In genomic region chr4:94690851-94691254, GRCh38 we compare ENCODE assay signal across 13 cellular contexts.
DNase-seq lines count a peak whose midpoint lies in the region; ATAC-seq, FAIRE-seq and TF ChIP-seq lines count a peak whose summit lies in the region.
"Had no signal": no experiment of that assay in that cellular context is flagged by ENCODE, and none has a peak within 500 bp of the region (broad histone marks: within the 10 kb centered on the region; RNA-seq: fewer than 3 reads in every experiment).

No MANE protein-coding gene starts in this region.

- no peak overlapping the region for H2BK5ac ChIP-seq in IMR-90 (ENCODE audit: low read depth, low read length, poor library complexity, severe bottlenecking)

- no peak overlapping the region for H2BK120ac ChIP-seq in IMR-90 (ENCODE audit: low read depth, low read length)

- H3K9me3 Mint-ChIP-seq in astrocyte (ENCODE audit: unreplicated experiment) = no peaks in the 10 kb centered on the region

- no peak overlapping the region for H2AK5ac ChIP-seq in IMR-90 (ENCODE audit: low read depth, low read length)

- H3K4me1 ChIP-seq in IMR-90 (ENCODE audit: control insufficient read depth, insufficient read depth, low read length) (0 out of 2 replicates have a peak, but pooled peaks cover 2% of the 10 kb centered on the region), astrocyte (ENCODE audit: insufficient read depth, low read length) (peaks cover 3% of the 10 kb centered on the region)

- peaks cover 8% of the 10 kb centered on the region for H3K4me1 Mint-ChIP-seq in astrocyte (ENCODE audit: low read depth, unreplicated experiment)

- H2AFZ ChIP-seq in IMR-90 (replicated peaks; ENCODE audit: low read length, poor library complexity) (no peak overlapping the region), astrocyte (ENCODE audit: low read depth, low read length) (no peak overlapping the region)

- no peak overlapping the region for H4K5ac ChIP-seq in IMR-90 (ENCODE audit: low read depth, low read length)

- CTCF ChIA-PET in IMR-90 (lab: Yijun Ruan, JAX) = interaction anchor here (0.7 kb wide), 1 partner anchor 28 kb away, joined by 3 read pairs; no protein-coding TSS in a partner anchor

- H3K18ac ChIP-seq in IMR-90 (ENCODE audit: low read depth, low read length) = no peak overlapping the region

- POLR2A ChIA-PET in IMR-90 (lab: Charles Lee; ENCODE audit: unreplicated experiment) = no interaction called here

- H3K4me3 ChIP-seq in IMR-90 (ENCODE audit: insufficient read depth, low read depth, low read length) = no peak overlapping the region
- no peak overlapping the region for H3K4me3 ChIP-seq in astrocyte (ENCODE audit: insufficient read depth, low read depth, low read length)

- no peak overlapping the region for H2BK15ac ChIP-seq in IMR-90 (ENCODE audit: low read depth, low read length)

- H4K20me1 ChIP-seq in IMR-90 (ENCODE audit: insufficient read depth, low read length) (no peaks in the 10 kb centered on the region), astrocyte (ENCODE audit: insufficient read depth, low read length) (no peaks in the 10 kb centered on the region)

- no peak overlapping the region for H4K8ac ChIP-seq in IMR-90 (ENCODE audit: low read depth in 2 of 2, low read length in 2 of 2)

- dilution Hi-C loops in IMR-90 (cut with HindIII; ENCODE audit: low sequenced_read_pairs, unreplicated experiment) = no loop called here

- no peaks in the 10 kb centered on the region for H3K79me1 ChIP-seq in IMR-90 (ENCODE audit: low read depth in 1 of 2, low read length in 2 of 2)

- H2BK20ac ChIP-seq in IMR-90 (ENCODE audit: low read depth, low read length) = no peak overlapping the region

- DNase-seq in AG20443 (ENCODE audit: low spot score) = peak; percentile 37
- peak; percentile 51 for DNase-seq in IMR-90
- DNase-seq in astrocyte (ENCODE audit: low read depth) = peak; percentile 15
- peak; percentile 67 for DNase-seq in iris pigment epithelial cell (ENCODE audit: low read depth)
- DNase-seq in erythroblast (lab: John Stamatoyannopoulos, UW) = no peak
- DNase-seq: activated CD4-positive, CD25-positive, alpha-beta regulatory T cell; BE2C; dermis blood vessel endothelial cell; kidney; NCI-H2171 had no signal

- H3K9me3 ChIP-seq in IMR-90 (ENCODE audit: control insufficient read depth, insufficient read depth, low read length) = no peaks in the 10 kb centered on the region
- no peaks in the 10 kb centered on the region for H3K9me3 ChIP-seq in astrocyte (ENCODE audit: insufficient read depth, low read depth, low read length)
- H3K9me3 ChIP-seq: BE2C had no signal

- H2AK9ac ChIP-seq in IMR-90 (replicated peaks; ENCODE audit: low read depth, low read length, poor library complexity) = no peak overlapping the region

- no peak overlapping the region for H3K23ac ChIP-seq in IMR-90 (ENCODE audit: low read depth, low read length)

- H3K4me3 Mint-ChIP-seq in astrocyte (ENCODE audit: unreplicated experiment) = no peak overlapping the region

- TF ChIP-seq POLR2A in IMR-90 (IDR thresholded peaks at IDR 0.05; ENCODE audit: low read depth, low read length) (no peak), erythroblast (IDR thresholded peaks at IDR 0.05; ENCODE audit: low read length) (no peak)

- peak overlapping the region; percentile 8; the same call in 1 of the 2 replicates for H3K4me2 ChIP-seq in IMR-90 (ENCODE audit: low read depth, low read length)
- peak overlapping the region; percentile 12 for H3K4me2 ChIP-seq in astrocyte (ENCODE audit: low read length)

- no TSS peak for BruUV-seq in IMR-90 (replicated peaks; lab: Mats Ljungman, UMichigan)

- H3K79me2 ChIP-seq in astrocyte (ENCODE audit: insufficient read depth, low read length) = no peaks in the 10 kb centered on the region

- no peak for TF ChIP-seq RAD21 in IMR-90 (IDR thresholded peaks at IDR 0.05; ENCODE audit: low read length)

- H3K27me3 ChIP-seq in IMR-90 (ENCODE audit: control insufficient read depth, insufficient read depth, low read length) (no peaks in the 10 kb centered on the region), astrocyte (ENCODE audit: insufficient read depth, low read length) (no peaks in the 10 kb centered on the region)
- H3K27me3 ChIP-seq: BE2C had no signal

- H3K4ac ChIP-seq in IMR-90 (ENCODE audit: low read depth, low read length) = no peak overlapping the region

- H3K27ac Mint-ChIP-seq in astrocyte (ENCODE audit: unreplicated experiment) = no peak overlapping the region

- WGBS in IMR-90 (ENCODE audit: extremely low coverage in 2 of 2, insufficient read length in 1 of 2), 2 experiments = 67% methylated on average over 1 of the region's 4 CpGs; no CpG with 5 or more reads in 1 of the 2 experiments

- 0 out of 2 replicates have a peak, but pooled peaks cover 4% of the 10 kb centered on the region for H3K9me1 ChIP-seq in IMR-90 (ENCODE audit: insufficient read depth, low read length)

- intact Hi-C loops in IMR-90 (cut with micrococcal nuclease) = no loop called here

- in situ Hi-C loops in IMR-90 (cut with MboI; ENCODE audit: low sequenced_read_pairs) = no loop called here

- H3K36me3 ChIP-seq in IMR-90 (ENCODE audit: control insufficient read depth, insufficient read depth, low read length) = no peaks in the 10 kb centered on the region
- H3K36me3 ChIP-seq in astrocyte (ENCODE audit: insufficient read depth, low read length) = no peaks in the 10 kb centered on the region
- H3K36me3 ChIP-seq: BE2C had no signal

- H3K14ac ChIP-seq in IMR-90 (replicated peaks; ENCODE audit: low read depth, low read length) = no peak overlapping the region

- H3K27ac ChIP-seq in IMR-90 (ENCODE audit: insufficient read depth, low read length) = no peak overlapping the region
- H3K27ac ChIP-seq in astrocyte (ENCODE audit: low read depth, low read length) = no peak overlapping the region

- no peak overlapping the region for H3K9ac ChIP-seq in IMR-90 (ENCODE audit: low read depth, low read length)
- H3K9ac ChIP-seq in astrocyte (ENCODE audit: low read length) = no peak overlapping the region

- ATAC-seq in IMR-90 (ENCODE audit: low read depth) = peak; percentile 77
- ATAC-seq in HG02610 (IDR thresholded peaks at IDR 0.05; ENCODE audit: unreplicated experiment) = no peak
- ATAC-seq in HG02852 (IDR thresholded peaks at IDR 0.05; ENCODE audit: unreplicated experiment) = no peak
- no peak for ATAC-seq in GM21717 (IDR thresholded peaks at IDR 0.05; ENCODE audit: unreplicated experiment)

- H3K27me3 Mint-ChIP-seq in astrocyte (ENCODE audit: low read depth, unreplicated experiment) = no peaks in the 10 kb centered on the region

- H3K56ac ChIP-seq in IMR-90 (ENCODE audit: extremely low read depth, insufficient read depth, low read length) = no peak overlapping the region

- H4K91ac ChIP-seq in IMR-90 (ENCODE audit: insufficient read depth, low read depth, low read length) = no peak overlapping the region

- TF ChIP-seq CTCF in IMR-90 (conservative IDR thresholded peaks at IDR 0.05; ENCODE audit: low read depth, low read length) = no peak
- no peak for TF ChIP-seq CTCF in astrocyte (IDR thresholded peaks at IDR 0.05; ENCODE audit: insufficient read depth, low read depth, low read length)

- peak; percentile 29 for FAIRE-seq in astrocyte (lab: Jason Lieb, UNC)
- FAIRE-seq: kidney had no signal

- H3K36me3 Mint-ChIP-seq in astrocyte (ENCODE audit: low read depth, unreplicated experiment) = no peaks in the 10 kb centered on the region

TF ChIP-seq in IMR-90, 13 proteins besides CTCF, POLR2A, EP300 and RAD21:
- TF ChIP-seq MAZ (IDR thresholded peaks at IDR 0.05; ENCODE audit: borderline replicate concordance, low read depth, low read length) = no peak
- TF ChIP-seq RFX5 (IDR thresholded peaks at IDR 0.05; ENCODE audit: low read depth, low read length) = no peak
- peak; percentile 50; the same call in 1 of the 2 replicates for TF ChIP-seq CEBPB (IDR thresholded peaks at IDR 0.05; ENCODE audit: low read depth, low read length)
- no peak for TF ChIP-seq BHLHE40 (IDR thresholded peaks at IDR 0.05; ENCODE audit: low read depth, low read length)
- no peak for TF ChIP-seq SMC3 (IDR thresholded peaks at IDR 0.05; ENCODE audit: low read depth, low read length)
- TF ChIP-seq CHD1 (IDR thresholded peaks at IDR 0.05; ENCODE audit: low read depth, low read length) = no peak
- no peak for TF ChIP-seq ELK1 (IDR thresholded peaks at IDR 0.05; ENCODE audit: borderline replicate concordance, low read depth, low read length)
- TF ChIP-seq RCOR1 (IDR thresholded peaks at IDR 0.05; ENCODE audit: insufficient replicate concordance, low read length) = no peak
- no peak for TF ChIP-seq MAFK (IDR thresholded peaks at IDR 0.05; ENCODE audit: low read depth, low read length)
- no peak for TF ChIP-seq MXI1 (IDR thresholded peaks at IDR 0.05; ENCODE audit: borderline replicate concordance, low read depth, low read length)
- TF ChIP-seq USF2 (IDR thresholded peaks at IDR 0.05; ENCODE audit: low read depth, low read length) = no peak
- TF ChIP-seq FOS (IDR thresholded peaks at IDR 0.05; ENCODE audit: low read depth, low read length) = peak; percentile 48; the same call in 1 of the 2 replicates
- no peak for TF ChIP-seq NFE2L2 (IDR thresholded peaks at IDR 0.05; ENCODE audit: low read depth, low read length)

Comparison
In these comparisons a context has a peak if more than half of its experiments do, and no peak if none do; other contexts are left out.
1. DNase-seq: peak in AG20443 (single experiment), IMR-90 (single experiment), astrocyte (single experiment) and iris pigment epithelial cell (single experiment); none in erythroblast (0 of 2).